Comparison of ENCODE assay signal across 21 cellular contexts in genomic region chr6:41155132-41155805, GRCh38. TPM values are rescaled to one million over a fixed set of nuclear protein-coding genes. Genes with fewer than 3 reads are reported as not detected.
DNase-seq lines count a peak whose midpoint lies in the region; ATAC-seq and TF ChIP-seq lines count a peak whose summit lies in the region.
"Had no signal": no experiment of that assay in that cellular context is flagged by ENCODE, and none has a peak within 500 bp of the region (broad histone marks: within the 10 kb centered on the region; RNA-seq: fewer than 3 reads in every experiment).

No MANE protein-coding gene starts in this region.

- H3K4me3 ChIP-seq in AG04449 (ENCODE audit: low read depth, low read length) (no peak overlapping the region), esophagus muscularis mucosa (no peak overlapping the region), mesenchymal stem cell (ENCODE audit: insufficient read depth in 1 of 2, low read depth in 1 of 2, low read length in 2 of 2) (no peak overlapping the region)
- H3K4me3 ChIP-seq: BLaER1 treated with 17β-estradiol and CSF1 and Interleukin-3, amounts not matched to agents 10 nM and 100 nM; SJSA1 had no signal

- no peak overlapping the region for H2AK5ac ChIP-seq in mesenchymal stem cell (ENCODE audit: low read length, severe bottlenecking)

- TF ChIP-seq CTCF in AG04449 (IDR thresholded peaks at IDR 0.05; ENCODE audit: insufficient read depth, low read length, missing control alignments) (no peak), esophagus muscularis mucosa (IDR thresholded peaks at IDR 0.05) (no peak)

- POLR2A ChIA-PET in AG04449 (lab: Yijun Ruan, JAX), result no interaction called here

- intact Hi-C loops in esophagus muscularis mucosa (cut with DNase I), result no loop called here

- no peaks in the 10 kb centered on the region for H3K79me1 ChIP-seq in mesenchymal stem cell (replicated peaks; ENCODE audit: low read length, poor library complexity, severe bottlenecking)

- CTCF ChIA-PET in AG04449 (lab: Yijun Ruan, JAX), result no interaction called here

- WGBS in esophagus muscularis mucosa, result 49% methylated on average over 7 of the region's 7 CpGs
- WGBS in mesenchymal stem cell, result 54% methylated on average over 4 of the region's 7 CpGs

- H4K91ac ChIP-seq in mesenchymal stem cell (ENCODE audit: low read length), result no peak overlapping the region

- no peak for TF ChIP-seq POLR2A in esophagus muscularis mucosa (IDR thresholded peaks at IDR 0.05; ENCODE audit: low read depth)

- no peak overlapping the region for H3K9ac ChIP-seq in mesenchymal stem cell (ENCODE audit: low read length)
- H3K9ac ChIP-seq: BLaER1 treated with 17β-estradiol and CSF1 and Interleukin-3, amounts not matched to agents 10 nM and 100 nM had no signal

- H3K9me3 ChIP-seq in esophagus muscularis mucosa, result no peaks in the 10 kb centered on the region
- H3K9me3 ChIP-seq in mesenchymal stem cell (ENCODE audit: control insufficient read depth, low read length), result no peaks in the 10 kb centered on the region
- H3K9me3 ChIP-seq: BLaER1 treated with 17β-estradiol and CSF1 and Interleukin-3, amounts not matched to agents 10 nM and 100 nM; SJSA1 had no signal

- H3K14ac ChIP-seq in mesenchymal stem cell (ENCODE audit: low read length in 2 of 2), result no peak overlapping the region

- TF ChIP-seq RAD21 in Ishikawa (IDR thresholded peaks at IDR 0.05; ENCODE audit: low read depth), result no peak

- H3K4me2 ChIP-seq in mesenchymal stem cell (ENCODE audit: low read length, poor library complexity, severe bottlenecking), result no peak overlapping the region

- H4K8ac ChIP-seq in mesenchymal stem cell (ENCODE audit: low read length), result no peak overlapping the region

- H2BK5ac ChIP-seq in mesenchymal stem cell (ENCODE audit: low read depth, low read length, poor library complexity, severe bottlenecking), result no peak overlapping the region

- no peak overlapping the region for H2BK120ac ChIP-seq in mesenchymal stem cell (ENCODE audit: low read depth, low read length)

- DNase-seq in AG04449 (ENCODE audit: low read depth, low spot score) (peak; percentile 0), esophagus muscularis mucosa (ENCODE audit: extremely low spot score) (peak; percentile 66), mesenchymal stem cell (peak; percentile 2), dedifferentiated amniotic fluid mesenchymal stem cell (ENCODE audit: extremely low spot score) (no peak)
- no peak for DNase-seq in activated CD8-positive, alpha-beta memory T cell treated with anti-CD3 and anti-CD28 coated beads, Interleukin-2, amount 50 U/mL, for 4 hours
- DNase-seq: CD8-positive, alpha-beta memory T cell; DMS79 treated with DMSO at 0.1 percent for 48 hours; HFFc6; Karpas-422; NCI-H1105 treated with DMSO at 0.1 percent for 48 hours; NCI-H1930; NCI-H2171; NCI-H446; NCI-H774; RPMI8226 had no signal

- H3K27ac ChIP-seq in esophagus muscularis mucosa (replicated peaks in 1 of 4), result no peak overlapping the region
- peak overlapping the region; percentile 52 for H3K27ac ChIP-seq in mesenchymal stem cell (ENCODE audit: low read length, poor library complexity, severe bottlenecking)
- H3K27ac ChIP-seq: BLaER1 treated with 17β-estradiol and CSF1 and Interleukin-3, amounts not matched to agents 10 nM and 100 nM; SJSA1 had no signal

- H3K18ac ChIP-seq in mesenchymal stem cell (ENCODE audit: low read depth in 1 of 2, low read length in 2 of 2), result no peak overlapping the region

- H2BK12ac ChIP-seq in mesenchymal stem cell (ENCODE audit: low read length in 2 of 2), result no peak overlapping the region

- TF ChIP-seq EP300 in Ishikawa (IDR thresholded peaks at IDR 0.05; ENCODE audit: borderline replicate concordance) (peak; percentile 42; the same call in 1 of the 2 replicates), esophagus muscularis mucosa (IDR thresholded peaks at IDR 0.05) (no peak)

- no peak for ATAC-seq in GM18498 (IDR thresholded peaks at IDR 0.05; ENCODE audit: unreplicated experiment)

- no peak overlapping the region for H2BK15ac ChIP-seq in mesenchymal stem cell (ENCODE audit: low read depth, poor library complexity, severe bottlenecking)

- no peak overlapping the region for H3K23ac ChIP-seq in mesenchymal stem cell (ENCODE audit: low read length in 2 of 2)

- H3K27me3 ChIP-seq in esophagus muscularis mucosa (peaks cover 0 to 10% (median 0%) of the 10 kb centered on the region in 4 donors), mesenchymal stem cell (ENCODE audit: control insufficient read depth in 1 of 2, insufficient read depth in 1 of 2, low read length in 2 of 2) (peaks cover 5 to 27% of the 10 kb centered on the region in 2 experiments)
- H3K27me3 ChIP-seq: BLaER1 treated with 17β-estradiol and CSF1 and Interleukin-3, amounts not matched to agents 10 nM and 100 nM had no signal

- H3K36me3 ChIP-seq in esophagus muscularis mucosa (no peaks in the 10 kb centered on the region), mesenchymal stem cell (ENCODE audit: control insufficient read depth in 1 of 2, insufficient read depth in 2 of 2, low read depth in 1 of 2, low read length in 2 of 2) (peaks cover 0 to 11% of the 10 kb centered on the region in 2 experiments)
- H3K36me3 ChIP-seq: BLaER1 treated with 17β-estradiol and CSF1 and Interleukin-3, amounts not matched to agents 10 nM and 100 nM; SJSA1 had no signal

- H3K4ac ChIP-seq in mesenchymal stem cell (ENCODE audit: low read depth in 1 of 2, low read length in 2 of 2), result no peak overlapping the region

- H2AFZ ChIP-seq in mesenchymal stem cell (ENCODE audit: low read depth, low read length), result no peak overlapping the region

- H3K4me1 ChIP-seq in esophagus muscularis mucosa, result peaks cover 0 to 9% (median 4%) of the 10 kb centered on the region in 4 donors
- H3K4me1 ChIP-seq in mesenchymal stem cell (ENCODE audit: control insufficient read depth, insufficient read depth, low read depth, low read length), result peaks cover 12% of the 10 kb centered on the region
- H3K4me1 ChIP-seq: SJSA1 had no signal

TF ChIP-seq in Ishikawa, 13 proteins besides CTCF, POLR2A, EP300 and RAD21:
- peak; percentile 95 for TF ChIP-seq TEAD4 (IDR thresholded peaks at IDR 0.05)
- TF ChIP-seq ZBTB7A (IDR thresholded peaks at IDR 0.05; ENCODE audit: low read depth), result no peak
- no peak for TF ChIP-seq REST (IDR thresholded peaks at IDR 0.05; ENCODE audit: low read depth)
- TF ChIP-seq TAF1 (IDR thresholded peaks at IDR 0.05; ENCODE audit: low read depth), result no peak
- TF ChIP-seq CEBPB (IDR thresholded peaks at IDR 0.05), result 0 out of 2 replicates have a peak, but pooled peaks have one; percentile 12
- TF ChIP-seq NFIC (IDR thresholded peaks at IDR 0.05), result peak; percentile 50
- peak; percentile 45; the same call in 1 of the 2 replicates for TF ChIP-seq TCF12 (IDR thresholded peaks at IDR 0.05; ENCODE audit: low read depth)

RNA-seq across cellular contexts. Expression of gene TREML1, which starts 1.1 kb away (rescaled TPM):
- total RNA-seq in esophagus muscularis mucosa, result under 1 TPM in 1 of 4 donors, not detected in 3; 0.32 TPM
- polyA plus RNA-seq in mesenchymal stem cell (2013, experiment 1 of 2), result not detected
- polyA plus RNA-seq in mesenchymal stem cell (2013, experiment 2 of 2), result not detected
- total RNA-seq: CD8-positive, alpha-beta memory T cell; G401; H4; HFFc6; SJSA1 had no signal
- polyA plus RNA-seq: CD8-positive, alpha-beta memory T cell had no signal

RNA-seq across cellular contexts. Expression of gene TREM2, which starts 7.6 kb away (rescaled TPM):
- 1 to 10 TPM; 1.6 to 1.8 (median 1.6) TPM for total RNA-seq in esophagus muscularis mucosa
- polyA plus RNA-seq in mesenchymal stem cell (2013, experiment 1 of 2), result 0.04 TPM
- not detected for polyA plus RNA-seq in mesenchymal stem cell (2013, experiment 2 of 2)
- total RNA-seq: G401, H4, HFFc6, SJSA1 had no signal
- polyA plus RNA-seq: CD8-positive, alpha-beta memory T cell had no signal

RNA-seq across cellular contexts. Expression of gene TREML2, which starts 45.7 kb away (rescaled TPM):
- total RNA-seq in esophagus muscularis mucosa, result under 1 TPM in 1 of 4 donors, not detected in 3; 0.66 TPM
- polyA plus RNA-seq in mesenchymal stem cell (2013, experiment 1 of 2), result not detected
- 0.01 TPM for polyA plus RNA-seq in mesenchymal stem cell (2013, experiment 2 of 2)
- total RNA-seq: G401, HFFc6, SJSA1 had no signal

Comparison
In these comparisons a context has a peak if more than half of its experiments do, and no peak if none do; other contexts are left out.
1. DNase-seq: peak in AG04449 (single experiment), esophagus muscularis mucosa (single experiment) and mesenchymal stem cell (single experiment); none in dedifferentiated amniotic fluid mesenchymal stem cell (single experiment) and activated CD8-positive, alpha-beta memory T cell treated with anti-CD3 and anti-CD28 coated beads, Interleukin-2, amount 50 U/mL, for 4 hours (single experiment).